8 cellular contexts compared by ENCODE assay signal in genomic region chr10:118046491-118047362, GRCh38. TPM values are rescaled to one million over a fixed set of nuclear protein-coding genes. Genes with fewer than 3 reads are reported as not detected.
DNase-seq lines count a peak whose midpoint lies in the region; ATAC-seq and TF ChIP-seq lines count a peak whose summit lies in the region.

Gene RAB11FIP2, minus strand, starts transcription at chr10:118046941. Its CDS starts 778 bp downstream, at chr10:118046163.

- intact Hi-C loops in colonic mucosa (cut with DNase I) = no loop called here

- peak; percentile 84 for TF ChIP-seq POLR2A in GM19099 (IDR thresholded peaks at IDR 0.05; ENCODE audit: extremely low read depth, insufficient read length, low read depth)

- peaks cover 4% of the 10 kb centered on the region for H3K4me1 ChIP-seq in colonic mucosa

- TF ChIP-seq CTCF in BJ (IDR thresholded peaks at IDR 0.05; ENCODE audit: insufficient read depth, low read depth, low read length) = 0 out of 2 replicates have a peak, but pooled peaks have one; percentile 20
- no peak for TF ChIP-seq CTCF in colonic mucosa (IDR thresholded peaks at IDR 0.05)

- H3K4me3 ChIP-seq in BJ (ENCODE audit: low read depth, low read length) (peak within 1 kb of the TSS; percentile 83), colonic mucosa (peak within 1 kb of the TSS; percentile 88)

- ATAC-seq in HG03378 (IDR thresholded peaks at IDR 0.05; ENCODE audit: unreplicated experiment) (peak; percentile 94), left lobe of liver (peak; percentile 94)

- no peaks in the 10 kb centered on the region for H3K9me3 ChIP-seq in colonic mucosa

- DNase-seq in BJ (ENCODE audit: low read depth) = peak; percentile 52
- peak; percentile 91 for DNase-seq in NCI-H460 (ENCODE audit: extremely low read depth, low read depth)
- DNase-seq in activated CD4-positive, alpha-beta T cell treated with anti-CD3 and anti-CD28 coated beads for 48 hours = peak; percentile 96
- DNase-seq in colonic mucosa = peak; percentile 97
- DNase-seq in left lobe of liver (ENCODE audit: low spot score) = peak; percentile 97
- DNase-seq in stimulated activated CD4-positive, alpha-beta T cell treated with anti-CD3 and anti-CD28 coated beads, Interleukin-2, amount 100 ng/mL, for 24 hours = peak; percentile 96 to 97

- POLR2A ChIA-PET in BJ (lab: Charles Lee) = no interaction called here

- CTCF ChIA-PET in BJ (lab: Yijun Ruan, JAX) = no interaction called here

- no peaks in the 10 kb centered on the region for H3K27me3 ChIP-seq in BJ (ENCODE audit: control insufficient read depth, insufficient read depth, low read length)
- H3K27me3 ChIP-seq in colonic mucosa = no peaks in the 10 kb centered on the region

- H3K36me3 ChIP-seq in BJ (ENCODE audit: control insufficient read depth, insufficient read depth, low read length) (no peaks in the 10 kb centered on the region), colonic mucosa (no peaks in the 10 kb centered on the region)

- H3K9ac ChIP-seq in colonic mucosa (ENCODE audit: low read depth in 2 of 2, low read length in 2 of 2) = peak within 1 kb of the TSS; percentile 68 to 85

- peak within 1 kb of the TSS; percentile 79 for H3K27ac ChIP-seq in colonic mucosa

RNA-seq across cellular contexts. Expression of gene RAB11FIP2, which starts in this region (rescaled TPM):
- polyA plus RNA-seq in BJ (2011; rRNA removed) = 5.2 and 10.5 TPM in 2 replicates
- 5.0 and 5.5 TPM in 2 replicates for polyA minus RNA-seq in BJ (2011; rRNA and poly(A)+ RNA removed)
- total RNA-seq in NCI-H460 (2014; rRNA removed; shearing (Covaris generic)) = 35.6 and 41.0 TPM in 2 replicates
- polyA plus RNA-seq in NCI-H460 (2014; cell fraction: nucleus; rRNA removed) = 11.6 and 20.8 TPM in 2 replicates
- total RNA-seq in colonic mucosa (1 to 10 TPM; 4.7 to 7.5 TPM), left lobe of liver (4.2 TPM)

Comparison
In these comparisons a context has a peak if more than half of its experiments do, and no peak if none do; other contexts are left out.
1. Peak in every context shown above with its lines: DNase-seq, ATAC-seq, H3K4me3 ChIP-seq and H3K27ac ChIP-seq.